ENCODE assay signal across 21 cellular contexts in the genomic region with DNA sequence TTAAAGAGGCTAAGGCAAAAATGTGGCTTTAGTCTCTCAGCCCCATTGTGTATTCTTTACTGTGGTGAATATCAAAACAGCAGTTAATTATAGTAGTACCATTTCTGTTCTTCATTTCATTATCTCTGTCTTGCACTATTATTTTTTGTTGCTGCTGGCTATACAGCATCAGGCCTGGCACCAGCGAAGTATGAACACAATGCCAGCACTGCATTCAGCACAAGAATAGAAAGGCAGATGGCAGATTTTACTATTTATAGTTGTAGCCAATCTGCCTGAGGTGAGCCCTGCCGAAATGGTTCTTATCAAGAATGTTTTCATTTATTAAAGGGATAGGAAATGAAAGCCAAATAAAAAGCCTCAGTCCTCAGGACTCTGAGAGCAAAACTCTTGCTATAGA.
DNase-seq lines count a peak whose midpoint lies in the region; ATAC-seq and TF ChIP-seq lines count a peak whose summit lies in the region.
"Had no signal": no experiment of that assay in that cellular context is flagged by ENCODE, and none has a peak within 500 bp of the region (broad histone marks: within the 10 kb centered on the region; RNA-seq: fewer than 3 reads in every experiment).

No MANE protein-coding gene starts in this region.

- ATAC-seq in right cardiac atrium (peak; percentile 63 to 86), HG03439 (IDR thresholded peaks at IDR 0.05; ENCODE audit: unreplicated experiment) (no peak), HG02885 (IDR thresholded peaks at IDR 0.05; ENCODE audit: poor library complexity, unreplicated experiment) (no peak)
- ATAC-seq: activated CD8-positive, alpha-beta memory T cell treated with anti-CD3 and anti-CD28 coated beads, Interleukin-2, amount 10 ng/mL, durations not matched to agents 7 days and 5 days; activated T-helper 17 cell treated with anti-CD3 and anti-CD28 coated beads, Interleukin-2, amount 50 U/mL, for 72 hours; foreskin keratinocyte; stimulated activated memory B cell treated with anti-CD40 and anti-IgM and Interleukin-4, amounts not matched to agents 10 μg/mL and 1 μg/mL and 100 μg/mL, for 72 hours; T-cell had no signal

- intact Hi-C loops in right cardiac atrium (cut with DNase I) = no loop called here

- peaks cover 0 to 12% (median 7%) of the 10 kb centered on the region in 5 experiments for H3K9me3 Mint-ChIP-seq in brain

- TF ChIP-seq CTCF in BE2C (IDR thresholded peaks at IDR 0.05; ENCODE audit: low read depth, low read length) = no peak
- TF ChIP-seq CTCF in brain (conservative IDR thresholded peaks at IDR 0.05) = no peak
- no peak for TF ChIP-seq CTCF in brain microvascular endothelial cell (IDR thresholded peaks at IDR 0.05; ENCODE audit: low read depth, low read length, missing control alignments)

- H3K4me1 ChIP-seq in BE2C = no peaks in the 10 kb centered on the region
- no peaks in the 10 kb centered on the region for H3K4me1 ChIP-seq in right cardiac atrium (ENCODE audit: control insufficient read depth, insufficient read depth, low read length)
- H3K4me1 ChIP-seq: foreskin keratinocyte, tibial nerve had no signal

- H3K4me3 ChIP-seq in BE2C (ENCODE audit: low read depth, low read length) = 0 out of 2 replicates have a peak overlapping the region, but pooled peaks have one; percentile 8
- H3K4me3 ChIP-seq in right cardiac atrium (ENCODE audit: low read length) = no peak overlapping the region
- H3K4me3 ChIP-seq in brain microvascular endothelial cell (ENCODE audit: low read depth, low read length) = no peak overlapping the region
- H3K4me3 ChIP-seq: tibial nerve had no signal

- peaks cover 28% of the 10 kb centered on the region for H3K4me1 Mint-ChIP-seq in brain
- H3K4me1 Mint-ChIP-seq: activated CD8-positive, alpha-beta memory T cell treated with anti-CD3 and anti-CD28 coated beads, Interleukin-2, amount 10 ng/mL, durations not matched to agents 7 days and 5 days; activated naive CD8-positive, alpha-beta T cell treated with anti-CD3 and anti-CD28 coated beads for 36 hours; activated T-helper 17 cell treated with anti-CD3 and anti-CD28 coated beads, Interleukin-2, amount 50 U/mL, for 72 hours had no signal

- H3K36me3 ChIP-seq in BE2C (no peaks in the 10 kb centered on the region), brain microvascular endothelial cell (replicated peaks) (no peaks in the 10 kb centered on the region)
- H3K36me3 ChIP-seq: neutrophil, tibial nerve had no signal

- H3K4me3 Mint-ChIP-seq in brain = peak overlapping the region in 3 of 5 experiments; percentile 42 to 48 (median 42)
- H3K4me3 Mint-ChIP-seq: activated CD8-positive, alpha-beta memory T cell treated with anti-CD3 and anti-CD28 coated beads, Interleukin-2, amount 10 ng/mL, durations not matched to agents 7 days and 5 days; activated naive CD8-positive, alpha-beta T cell treated with anti-CD3 and anti-CD28 coated beads for 36 hours; activated T-helper 17 cell treated with anti-CD3 and anti-CD28 coated beads, Interleukin-2, amount 50 U/mL, for 72 hours; CD4-positive, alpha-beta T cell; stimulated activated memory B cell treated with anti-CD40 and anti-IgM and Interleukin-4, amounts not matched to agents 10 μg/mL and 1 μg/mL and 100 μg/mL, for 72 hours; T-cell had no signal

- no peaks in the 10 kb centered on the region for H3K36me3 Mint-ChIP-seq in brain

- no peaks in the 10 kb centered on the region for H3K27me3 Mint-ChIP-seq in brain
- H3K27me3 Mint-ChIP-seq: activated CD8-positive, alpha-beta memory T cell treated with anti-CD3 and anti-CD28 coated beads, Interleukin-2, amount 10 ng/mL, durations not matched to agents 7 days and 5 days; activated naive CD8-positive, alpha-beta T cell treated with anti-CD3 and anti-CD28 coated beads for 36 hours; activated T-helper 17 cell treated with anti-CD3 and anti-CD28 coated beads, Interleukin-2, amount 50 U/mL, for 72 hours; CD4-positive, alpha-beta T cell; stimulated activated memory B cell treated with anti-CD40 and anti-IgM and Interleukin-4, amounts not matched to agents 10 μg/mL and 1 μg/mL and 100 μg/mL, for 72 hours; T-cell had no signal

- in situ Hi-C loops in brain microvascular endothelial cell (cut with HindIII; ENCODE audit: low pct_ligation_motif_present, low sequenced_read_pairs) = no loop called here

- H3K27ac Mint-ChIP-seq in brain = peak overlapping the region; percentile 68 to 97 (median 84)
- H3K27ac Mint-ChIP-seq: activated CD8-positive, alpha-beta memory T cell treated with anti-CD3 and anti-CD28 coated beads, Interleukin-2, amount 10 ng/mL, durations not matched to agents 7 days and 5 days; activated naive CD8-positive, alpha-beta T cell treated with anti-CD3 and anti-CD28 coated beads for 36 hours; activated T-helper 17 cell treated with anti-CD3 and anti-CD28 coated beads, Interleukin-2, amount 50 U/mL, for 72 hours; CD4-positive, alpha-beta T cell; stimulated activated memory B cell treated with anti-CD40 and anti-IgM and Interleukin-4, amounts not matched to agents 10 μg/mL and 1 μg/mL and 100 μg/mL, for 72 hours; T-cell had no signal

- no peaks in the 10 kb centered on the region for H3K9me3 ChIP-seq in BE2C
- H3K9me3 ChIP-seq in right cardiac atrium (ENCODE audit: control insufficient read depth, low read length) = peaks cover 4% of the 10 kb centered on the region
- H3K9me3 ChIP-seq: neutrophil had no signal

- H3K27ac ChIP-seq in right cardiac atrium (ENCODE audit: low read length) (no peak overlapping the region), brain microvascular endothelial cell (no peak overlapping the region)
- H3K27ac ChIP-seq: epithelial cell of prostate, foreskin keratinocyte, neutrophil, tibial nerve had no signal

- 28% methylated on average over 2 of the region's 2 CpGs for WGBS in right cardiac atrium

- H3K27me3 ChIP-seq in BE2C (no peaks in the 10 kb centered on the region), right cardiac atrium (ENCODE audit: control insufficient read depth, insufficient read depth) (no peaks in the 10 kb centered on the region), brain microvascular endothelial cell (replicated peaks) (no peaks in the 10 kb centered on the region)
- H3K27me3 ChIP-seq: foreskin keratinocyte, neutrophil, tibial nerve had no signal

- DNase-seq in BE2C (peak; percentile 66), NCI-H1105 (lab: John Stamatoyannopoulos, UW) (peak; percentile 49), right cardiac atrium (peak in 2 of 3 donors; percentile 42 to 46), brain microvascular endothelial cell (no peak)
- no peak for DNase-seq in stimulated activated CD4-positive, alpha-beta T cell treated with anti-CD3 and anti-CD28 coated beads, Interleukin-2, amount 100 ng/mL, for 24 hours
- DNase-seq: activated CD4-positive, alpha-beta T cell treated with anti-CD3 and anti-CD28 coated beads for 48 hours; activated CD8-positive, alpha-beta memory T cell treated with anti-CD3 and anti-CD28 coated beads, Interleukin-2, amount 10 ng/mL, durations not matched to agents 7 days and 5 days; activated naive CD8-positive, alpha-beta T cell treated with anti-CD3 and anti-CD28 coated beads for 36 hours; CD4-positive, alpha-beta T cell; foreskin keratinocyte; midbrain; stimulated activated CD4-positive, alpha-beta T cell treated with anti-CD3 and anti-CD28 coated beads, Interleukin-15, amount 100 ng/mL, for 24 hours; T-cell had no signal

Comparison
In these comparisons a context has a peak if more than half of its experiments do, and no peak if none do; other contexts are left out.
1. DNase-seq: peak in BE2C (single experiment), NCI-H1105 (single experiment) and right cardiac atrium (2 of 3); none in stimulated activated CD4-positive, alpha-beta T cell treated with anti-CD3 and anti-CD28 coated beads, Interleukin-2, amount 100 ng/mL, for 24 hours (0 of 2) and brain microvascular endothelial cell (single experiment).
2. ATAC-seq: peak in right cardiac atrium (2 of 2); none in HG03439 (single experiment) and HG02885 (single experiment).